In genomic region chr11:67506426-67507032, GRCh38 we compare ENCODE assay signal across 10 cellular contexts. TPM values are rescaled to one million over a fixed set of nuclear protein-coding genes. Genes with fewer than 3 reads are reported as not detected.
DNase-seq lines count a peak whose midpoint lies in the region; ATAC-seq, FAIRE-seq and TF ChIP-seq lines count a peak whose summit lies in the region.
"Had no signal": no experiment of that assay in that cellular context is flagged by ENCODE, and none has a peak within 500 bp of the region (broad histone marks: within the 10 kb centered on the region; RNA-seq: fewer than 3 reads in every experiment).

No MANE protein-coding gene starts in this region.

- H3K27ac ChIP-seq in DOHH2 (ENCODE audit: low read depth, low read length) (peak overlapping the region; percentile 66), Peyer's patch (peak overlapping the region; percentile 94 to 99 (median 97)), epithelial cell of prostate (peak overlapping the region; percentile 98), prostate gland (peak overlapping the region; percentile 97 to 98)

- H3F3A ChIP-seq in DOHH2 (ENCODE audit: control insufficient read depth, insufficient read depth): peaks cover 4% of the 10 kb centered on the region

- 82% methylated on average over 16 of the region's 16 CpGs for WGBS in prostate gland

- intact Hi-C loops in prostate gland (cut with DNase I): loop anchor here (5.0 to 10.0 kb wide), 2 partner anchors 104 to 152 kb away; partner anchors contain the start of genes POLD4, PPP1CA and TBC1D10C

- H3K79me2 ChIP-seq in DOHH2 (ENCODE audit: control insufficient read depth, low read length): peaks cover 48% of the 10 kb centered on the region

- H4K20me1 ChIP-seq in DOHH2 (ENCODE audit: control insufficient read depth, insufficient read depth, low read depth, low read length): peaks cover 6% of the 10 kb centered on the region; the same call in 1 of the 2 replicates

- H3K27me3 ChIP-seq in DOHH2 (ENCODE audit: control insufficient read depth, low read length) (peaks cover 7% of the 10 kb centered on the region; the same call in 1 of the 2 replicates), Peyer's patch (no peaks in the 10 kb centered on the region), prostate gland (replicated peaks; ENCODE audit: insufficient read depth) (no peaks in the 10 kb centered on the region)
- H3K27me3 ChIP-seq: ovary had no signal

- H3K4me3 ChIP-seq in DOHH2 (ENCODE audit: low read length) (peak overlapping the region; percentile 89), Peyer's patch (peak overlapping the region in 3 of 4 donors; percentile 74 to 78 (median 76)), prostate gland (peak overlapping the region in 1 of 2 donors; percentile 71)

- H3K9me2 ChIP-seq in DOHH2 (replicated peaks; ENCODE audit: control insufficient read depth, low read length): no peaks in the 10 kb centered on the region

- FAIRE-seq in GM12892 (lab: Jason Lieb, UNC): no peak

- H3K9me3 ChIP-seq in DOHH2 (ENCODE audit: control insufficient read depth, insufficient read depth, low read length) (no peaks in the 10 kb centered on the region), Peyer's patch (no peaks in the 10 kb centered on the region), prostate gland (no peaks in the 10 kb centered on the region)
- H3K9me3 ChIP-seq: ovary had no signal

- DNase-seq in Peyer's patch (no peak), epithelial cell of prostate (ENCODE audit: low read depth, low spot score) (no peak), prostate gland (ENCODE audit: low spot score) (no peak), mesenteric fat pad (ENCODE audit: low spot score) (no peak), NCI-H2227 treated with DMSO at 0.1 percent for 48 hours (lab: John Stamatoyannopoulos, UW) (no peak), GM12892 (ENCODE audit: insufficient read length) (no peak)

- H3K4me1 ChIP-seq in DOHH2 (ENCODE audit: control insufficient read depth, low read length): peaks cover 36% of the 10 kb centered on the region
- H3K4me1 ChIP-seq in Peyer's patch: peaks cover 0 to 50% (median 34%) of the 10 kb centered on the region in 4 donors
- peaks cover 9% of the 10 kb centered on the region for H3K4me1 ChIP-seq in prostate gland (replicated peaks)

- TF ChIP-seq CTCF in DOHH2 (IDR thresholded peaks at IDR 0.05; ENCODE audit: low read depth, low read length, poor library complexity, severe bottlenecking): peak; percentile 29
- TF ChIP-seq CTCF in Peyer's patch (IDR thresholded peaks at IDR 0.05): no peak
- TF ChIP-seq CTCF in prostate gland (IDR thresholded peaks at IDR 0.05): peak in 1 of 4 experiments; percentile 40

- no peak for ATAC-seq in GM19035 (IDR thresholded peaks at IDR 0.05; ENCODE audit: unreplicated experiment)

- TF ChIP-seq POLR2A in Peyer's patch (IDR thresholded peaks at IDR 0.05) (no peak), prostate gland (IDR thresholded peaks at IDR 0.05) (no peak), GM12892 (IDR thresholded peaks at IDR 0.05; ENCODE audit: low read depth, low read length) (no peak)

- peak overlapping the region; percentile 70 for H3K4me2 ChIP-seq in DOHH2 (ENCODE audit: low read length)

- peaks cover 31% of the 10 kb centered on the region for H3K36me3 ChIP-seq in DOHH2 (ENCODE audit: control insufficient read depth, low read length)
- peaks cover 0 to 13% (median 0%) of the 10 kb centered on the region in 3 donors for H3K36me3 ChIP-seq in Peyer's patch
- H3K36me3 ChIP-seq in prostate gland: peaks cover 0 to 2% of the 10 kb centered on the region in 2 donors
- H3K36me3 ChIP-seq: cardiac muscle cell, ovary had no signal

RNA-seq across cellular contexts. Expression of gene PITPNM1, which starts 1.4 kb away (rescaled TPM):
- total RNA-seq in Peyer's patch: 100 to 1,000 TPM in 3 of 4 donors, 10 to 100 TPM in 1; 94.4 to 126 (median 109) TPM
- 10 to 100 TPM; 19.3 to 26.9 TPM for total RNA-seq in prostate gland
- 29.5 TPM for total RNA-seq in mesenteric fat pad
- 12.0 TPM for polyA plus RNA-seq in GM12892 (2012; ENCODE audit: missing spikeins)

RNA-seq across cellular contexts. Expression of gene CDK2AP2, which starts 1.4 kb away (rescaled TPM):
- total RNA-seq in Peyer's patch (10 to 100 TPM; 60.4 to 97.7 (median 77.2) TPM), prostate gland (10 to 100 TPM; 57.1 to 91.9 TPM), mesenteric fat pad (59.6 TPM)
- 37.0 TPM for polyA plus RNA-seq in GM12892 (2012; ENCODE audit: missing spikeins)

RNA-seq across cellular contexts. Expression of gene CABP2, which starts 16.7 kb away (rescaled TPM):
- not detected for total RNA-seq in Peyer's patch
- total RNA-seq in prostate gland: not detected
- not detected for total RNA-seq in mesenteric fat pad
- not detected for polyA plus RNA-seq in GM12892 (2012; ENCODE audit: missing spikeins)
- total RNA-seq: cardiac muscle cell, ovary had no signal
- polyA plus RNA-seq: cardiac muscle cell, ovary had no signal

RNA-seq across cellular contexts. Expression of gene AIP, which starts 23.7 kb away (rescaled TPM):
- total RNA-seq in Peyer's patch (10 to 100 TPM; 39.9 to 75.9 (median 58.4) TPM), prostate gland (10 to 100 TPM; 63.7 to 93.7 TPM), mesenteric fat pad (39.5 TPM)
- polyA plus RNA-seq in GM12892 (2012; ENCODE audit: missing spikeins): 96.4 TPM

RNA-seq across cellular contexts. Expression of gene TMEM134, which starts 37.5 kb away (rescaled TPM):
- 100 to 1,000 TPM in 1 of 4 donors, 10 to 100 TPM in 3; 80.0 to 126 (median 86.1) TPM for total RNA-seq in Peyer's patch
- total RNA-seq in prostate gland: 100 to 1,000 TPM; 106 to 402 TPM
- total RNA-seq in mesenteric fat pad: 43.2 TPM
- polyA plus RNA-seq in GM12892 (2012; ENCODE audit: missing spikeins): 28.4 TPM
